ENCODE assay signal across 8 cellular contexts in the genomic region with DNA sequence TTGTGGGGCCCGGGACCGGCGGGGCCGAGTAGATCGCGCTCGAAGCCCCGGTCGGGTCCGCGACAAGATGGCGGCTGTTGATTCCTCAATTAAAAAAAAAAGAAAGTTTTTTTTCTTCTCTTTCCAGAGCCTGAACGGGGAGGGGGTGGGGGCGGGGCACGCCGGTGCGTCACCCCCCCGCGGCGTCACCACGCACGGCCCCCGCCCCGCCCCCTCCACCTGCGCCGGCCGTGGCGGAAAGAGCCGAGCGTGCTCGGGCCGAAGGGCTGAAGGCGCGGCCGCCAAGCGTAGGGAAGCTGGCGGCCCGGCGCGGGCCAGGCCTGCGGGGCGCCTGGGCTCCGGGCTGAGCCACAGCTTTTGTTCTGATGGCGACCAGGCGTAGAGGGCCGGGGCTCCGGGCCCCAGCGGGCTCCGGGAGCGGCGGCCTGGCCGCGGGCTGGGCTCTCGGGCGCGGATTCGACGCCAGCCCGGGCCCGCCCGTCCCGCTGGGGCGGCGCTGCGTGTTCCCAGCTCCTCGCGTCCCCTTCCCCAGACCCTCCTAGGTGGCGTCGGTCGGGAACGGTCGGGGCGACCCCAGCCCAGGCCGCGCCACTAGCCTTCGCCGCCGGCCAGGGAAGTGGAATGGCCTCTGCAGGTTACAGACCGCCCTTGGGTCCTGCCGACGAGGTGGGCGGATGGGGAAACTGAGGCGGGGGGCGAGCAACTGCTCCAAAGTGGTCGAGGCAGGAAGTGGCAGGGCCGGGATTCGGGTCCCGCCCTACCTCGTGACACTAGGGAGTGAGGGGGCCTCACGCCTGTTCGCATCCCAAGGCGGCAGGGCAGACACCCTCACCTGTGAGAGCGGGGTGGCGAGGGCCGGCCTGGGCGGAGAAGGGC. TPM values are rescaled to one million over a fixed set of nuclear protein-coding genes. Genes with fewer than 3 reads are reported as not detected.
DNase-seq lines count a peak whose midpoint lies in the region; ATAC-seq, FAIRE-seq and TF ChIP-seq lines count a peak whose summit lies in the region.

A gene (minus strand): TSS at position 91 of the 876 bp plus-strand sequence. CDS start 797 bp downstream, outside the sequence.

- H3K27me3 ChIP-seq in adrenal gland: no peaks in the 10 kb centered on the region
- H3K27me3 ChIP-seq in upper lobe of left lung: no peaks in the 10 kb centered on the region

- intact Hi-C loops in T-helper 1 cell treated with Interleukin-12 subunit alpha and Interleukin-12 subunit beta and Interleukin-4 antibody, amounts not matched to agents 30 ng/mL and 1 ng/mL, for 36 hours (cut with micrococcal nuclease): loop anchor here (1.0 to 10.0 kb wide), 4 partner anchors 164 to 536 kb away; a partner anchor contains a TSS
- intact Hi-C loops in adrenal gland (cut with DNase I) (no loop called here), left cardiac atrium (cut with DNase I) (loop anchor here in 1 of 2 donors (5.0 kb wide), 1 partner anchor 189 kb away; no protein-coding TSS in a partner anchor)

- WGBS in adrenal gland, 4 donors: 1 to 5% (median 4%) methylated on average over 24 to 92 of the region's 96 CpGs; no CpG with 5 or more reads in 1 of the 4 donors
- 10 to 22% methylated on average over 24 to 63 of the region's 96 CpGs for WGBS in upper lobe of left lung, 2 donors

- peak within 1 kb of the TSS in 4 of 5 donors; percentile 61 to 99 (median 72) for H3K27ac ChIP-seq in adrenal gland
- H3K27ac ChIP-seq in upper lobe of left lung: peak within 1 kb of the TSS; percentile 84 to 97 (median 88)

- H3K4me3 Mint-ChIP-seq in progenitor cell of endocrine pancreas (ENCODE audit: low read depth): peak within 1 kb of the TSS; percentile 87

- H3K4me3 ChIP-seq in adrenal gland (peak within 1 kb of the TSS; percentile 13 to 99 (median 76)), upper lobe of left lung (peak within 1 kb of the TSS; percentile 56 to 98 (median 83))

- peaks cover 2% of the 10 kb centered on the region for H3K36me3 Mint-ChIP-seq in progenitor cell of endocrine pancreas (ENCODE audit: insufficient read depth)

- FAIRE-seq in GM12891 (lab: Jason Lieb, UNC): peak; percentile 95

- no peaks in the 10 kb centered on the region for H3K27me3 Mint-ChIP-seq in progenitor cell of endocrine pancreas

- H3K36me3 ChIP-seq in adrenal gland (replicated peaks in 1 of 2): no peaks in the 10 kb centered on the region
- no peaks in the 10 kb centered on the region for H3K36me3 ChIP-seq in upper lobe of left lung

- DNase-seq in GM12891 (ENCODE audit: insufficient read length, low spot score) (peak; percentile 80), NCI-H146 (lab: John Stamatoyannopoulos, UW) (peak; percentile 92), adrenal gland (peak; percentile 80 to 90 (median 86)), left cardiac atrium (peak; percentile 86), progenitor cell of endocrine pancreas (ENCODE audit: low spot score, unreplicated experiment) (peak; percentile 83), upper lobe of left lung (peak; percentile 89 to 97)

- H3K4me1 ChIP-seq in adrenal gland (replicated peaks in 1 of 2) (peaks cover 21 to 31% of the 10 kb centered on the region in 2 donors), upper lobe of left lung (peaks cover 27 to 42% (median 33%) of the 10 kb centered on the region in 4 donors)

- TF ChIP-seq EP300 in upper lobe of left lung (IDR thresholded peaks at IDR 0.05): no peak

- ATAC-seq in HG02840 (IDR thresholded peaks at IDR 0.05; ENCODE audit: low FRiP score, unreplicated experiment): peak; percentile 67
- peak; percentile 91 to 93 for ATAC-seq in left cardiac atrium
- ATAC-seq in upper lobe of left lung (ENCODE audit: low FRiP score in 2 of 2): peak; percentile 93 to 97

- H3K9me3 Mint-ChIP-seq in progenitor cell of endocrine pancreas (ENCODE audit: low read depth): no peaks in the 10 kb centered on the region

- H3K9me3 ChIP-seq in adrenal gland (replicated peaks in 1 of 3) (no peaks in the 10 kb centered on the region), upper lobe of left lung (no peaks in the 10 kb centered on the region)

- TF ChIP-seq CTCF in adrenal gland (IDR thresholded peaks at IDR 0.05) (no peak), progenitor cell of endocrine pancreas (IDR thresholded peaks at IDR 0.05; ENCODE audit: unreplicated experiment) (no peak), upper lobe of left lung (IDR thresholded peaks at IDR 0.05) (peak in 2 of 6 experiments; percentile 13 to 19)

- TF ChIP-seq POLR2A in GM12891 (IDR thresholded peaks at IDR 0.05; ENCODE audit: low read depth, low read length): no peak
- peak; percentile 45 to 56 for TF ChIP-seq POLR2A in adrenal gland (IDR thresholded peaks at IDR 0.05)
- TF ChIP-seq POLR2A in upper lobe of left lung (IDR thresholded peaks at IDR 0.05): peak in 3 of 4 donors; percentile 63 to 82 (median 70)

- H3K27ac Mint-ChIP-seq in progenitor cell of endocrine pancreas: peak within 1 kb of the TSS; percentile 91

- peaks cover 38% of the 10 kb centered on the region for H3K4me1 Mint-ChIP-seq in progenitor cell of endocrine pancreas (ENCODE audit: low read depth)

TF ChIP-seq in GM12891, 5 proteins besides CTCF, POLR2A, EP300 and RAD21:
- TF ChIP-seq POLR2AphosphoS5 (IDR thresholded peaks at IDR 0.05; ENCODE audit: low read depth, low read length) (no peak), TAF1 (IDR thresholded peaks at IDR 0.05; ENCODE audit: low read depth, low read length) (no peak), SPI1 (IDR thresholded peaks at IDR 0.05; ENCODE audit: low read depth, low read length) (no peak), PAX5 (IDR thresholded peaks at IDR 0.05; ENCODE audit: insufficient read depth, low read length, severe bottlenecking) (no peak), POU2F2 (IDR thresholded peaks at IDR 0.05; ENCODE audit: low read depth, low read length) (no peak)

RNA-seq across cellular contexts. Expression of the gene that starts here (rescaled TPM):
- polyA plus RNA-seq in GM12891 (2012; ENCODE audit: low read depth, missing spikeins): 10.7 TPM
- 68.8 and 82.1 TPM in 2 replicates for total RNA-seq in T-helper 1 cell treated with Interleukin-12 subunit alpha and Interleukin-12 subunit beta and Interleukin-4 antibody, amounts not matched to agents 30 ng/mL and 1 ng/mL, for 36 hours
- 10 to 100 TPM; 34.0 to 67.7 (median 48.6) TPM for total RNA-seq in adrenal gland
- 10 to 100 TPM; 13.7 to 39.7 (median 25.3) TPM for polyA plus RNA-seq in adrenal gland
- 10 to 100 TPM; 39.0 to 39.3 TPM for total RNA-seq in left cardiac atrium
- total RNA-seq in progenitor cell of endocrine pancreas: 144 and 146 TPM in 2 replicates
- 100 to 1,000 TPM in 3 of 6 donors, 10 to 100 TPM in 3; 54.1 to 175 (median 99.2) TPM for total RNA-seq in upper lobe of left lung

Comparison
In these comparisons a context has a peak if more than half of its experiments do, and no peak if none do; other contexts are left out.
1. Peak in every context shown above with its lines: DNase-seq, ATAC-seq, H3K4me3 ChIP-seq and H3K27ac ChIP-seq.